In the genomic region with DNA sequence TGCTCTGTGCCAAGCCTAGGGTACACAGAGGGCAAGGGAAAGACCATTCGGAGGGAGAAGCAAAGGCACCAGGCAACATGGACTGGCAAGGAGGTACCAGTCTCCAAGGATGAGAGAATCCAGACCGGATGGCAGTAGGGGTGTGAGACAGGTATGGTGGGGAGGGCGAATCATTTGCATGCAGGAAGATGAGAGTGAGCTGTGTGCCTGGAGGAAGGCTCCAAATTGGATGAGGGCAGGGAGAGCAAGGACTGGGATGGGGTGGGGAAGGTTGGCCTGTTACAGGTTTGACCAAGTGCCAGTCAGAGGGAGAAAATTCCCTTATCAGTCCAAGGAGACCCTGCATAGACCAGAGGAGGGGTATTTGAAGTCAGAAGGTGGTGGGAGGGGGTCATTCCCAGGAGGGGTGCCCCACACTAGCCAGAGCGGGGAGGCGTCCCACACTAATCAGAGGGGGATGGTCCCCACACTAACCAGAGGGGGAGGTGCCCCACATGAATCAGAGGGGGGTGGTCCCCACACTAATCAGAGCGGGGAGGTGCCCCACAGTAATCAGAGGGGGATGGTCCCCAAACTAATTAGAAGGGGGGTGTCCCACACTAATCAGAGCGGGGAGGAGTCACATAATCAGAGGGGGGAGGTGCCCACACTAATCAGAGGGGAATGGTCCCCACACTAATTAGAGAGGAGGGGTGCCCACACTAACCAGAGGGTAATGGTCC, we compare ENCODE assay signal across 8 cellular contexts. TPM values are rescaled to one million over a fixed set of nuclear protein-coding genes. Genes with fewer than 3 reads are reported as not detected.
DNase-seq lines count a peak whose midpoint lies in the region; ATAC-seq and TF ChIP-seq lines count a peak whose summit lies in the region.

No MANE protein-coding gene starts in this region.

- H3K9me3 Mint-ChIP-seq in osteocyte (ENCODE audit: unreplicated experiment): no peaks in the 10 kb centered on the region

- H3K4me1 Mint-ChIP-seq in osteocyte (ENCODE audit: unreplicated experiment): peaks cover 39% of the 10 kb centered on the region

- TF ChIP-seq POLR2A in esophagus squamous epithelium (IDR thresholded peaks at IDR 0.05): no peak

- ATAC-seq in PC-3 (no peak), HG02610 (IDR thresholded peaks at IDR 0.05; ENCODE audit: unreplicated experiment) (no peak), GM18907 (IDR thresholded peaks at IDR 0.05; ENCODE audit: unreplicated experiment) (no peak)

- peaks cover 18% of the 10 kb centered on the region for H4K20me1 ChIP-seq in PC-3 (ENCODE audit: low read length)

- intact Hi-C loops in PC-3 (cut with micrococcal nuclease): no loop called here
- intact Hi-C loops in esophagus squamous epithelium (cut with DNase I): no loop called here

- H3K4me1 ChIP-seq in PC-3 (ENCODE audit: insufficient read depth, low read length) (peaks cover 66% of the 10 kb centered on the region), esophagus squamous epithelium (peaks cover 33 to 59% (median 41%) of the 10 kb centered on the region in 3 donors)

- H3K4me2 ChIP-seq in PC-3 (ENCODE audit: low read length): peak overlapping the region; percentile 99

- POLR2A ChIA-PET in PC-3 (lab: Charles Lee; ENCODE audit: unreplicated experiment): no interaction called here

- H3K9me3 ChIP-seq in PC-3 (ENCODE audit: low read length) (peaks cover 16% of the 10 kb centered on the region), esophagus squamous epithelium (no peaks in the 10 kb centered on the region)

- H3K27ac ChIP-seq in PC-3 (ENCODE audit: low read length) (peak overlapping the region; percentile 35), esophagus squamous epithelium (peak overlapping the region; percentile 90 to 97 (median 94))

- peaks cover 56% of the 10 kb centered on the region for H3K79me2 ChIP-seq in PC-3 (ENCODE audit: low read length)

- peak overlapping the region; percentile 93 for H3K9ac ChIP-seq in PC-3 (ENCODE audit: low read length)

- H3K27ac Mint-ChIP-seq in osteocyte (ENCODE audit: unreplicated experiment): peak overlapping the region; percentile 89

- no peaks in the 10 kb centered on the region for H3K9me2 ChIP-seq in PC-3 (replicated peaks; ENCODE audit: low read length)

- no peaks in the 10 kb centered on the region for H3K27me3 Mint-ChIP-seq in osteocyte (ENCODE audit: unreplicated experiment)

- H2AFZ ChIP-seq in PC-3 (ENCODE audit: low read length): peak overlapping the region; percentile 94; the same call in 1 of the 2 replicates

- peaks cover 8% of the 10 kb centered on the region for H3F3A ChIP-seq in PC-3 (ENCODE audit: low read length, unreplicated experiment)

- no TSS peak for BruUV-seq in PC-3 (replicated peaks; lab: Mats Ljungman, UMichigan)

- CTCF ChIA-PET in PC-3 (lab: Charles Lee): interaction anchor here (0.6 kb wide), 1 partner anchor 101 kb away, joined by 6 read pairs; no protein-coding TSS in a partner anchor

- DNase-seq in D341Med (ENCODE audit: low spot score): peak; percentile 38
- DNase-seq in PC-3: no peak
- no peak for DNase-seq in esophagus squamous epithelium (lab: John Stamatoyannopoulos, UW)
- DNase-seq in osteocyte (ENCODE audit: extremely low spot score, unreplicated experiment): no peak
- no peak for DNase-seq in midbrain (lab: John Stamatoyannopoulos, UW)
- DNase-seq in NCI-H1048 (lab: John Stamatoyannopoulos, UW): no peak

- TF ChIP-seq CTCF in PC-3 (conservative IDR thresholded peaks at IDR 0.05; ENCODE audit: low read depth, low read length) (no peak), esophagus squamous epithelium (IDR thresholded peaks at IDR 0.05) (no peak), osteocyte (IDR thresholded peaks at IDR 0.05) (no peak)

- H3K36me3 ChIP-seq in PC-3 (ENCODE audit: low read depth, low read length) (peaks cover 7% of the 10 kb centered on the region), esophagus squamous epithelium (peaks cover 0 to 5% (median 0%) of the 10 kb centered on the region in 3 donors)

- 32 to 43% methylated on average over 4 to 5 of the region's 7 CpGs for WGBS in esophagus squamous epithelium, 2 donors

- H3K4me3 Mint-ChIP-seq in osteocyte (ENCODE audit: unreplicated experiment): peak overlapping the region; percentile 86

- H3K27me3 ChIP-seq in PC-3 (ENCODE audit: low read length) (no peaks in the 10 kb centered on the region), esophagus squamous epithelium (no peaks in the 10 kb centered on the region)

- H3K4me3 ChIP-seq in PC-3 (ENCODE audit: low read length) (peak overlapping the region; percentile 95), esophagus squamous epithelium (peak overlapping the region; percentile 73 to 100 (median 83))

- peaks cover 2% of the 10 kb centered on the region for H3K36me3 Mint-ChIP-seq in osteocyte (ENCODE audit: unreplicated experiment)

RNA-seq across cellular contexts. Expression of a gene that starts 0.7 kb away (rescaled TPM):
- total RNA-seq in PC-3 (2014; rRNA removed): 191 and 220 TPM in 2 replicates
- total RNA-seq in esophagus squamous epithelium: 10 to 100 TPM; 36.2 to 58.8 (median 38.3) TPM
- 61.1 and 62.3 TPM in 2 replicates for total RNA-seq in osteocyte

RNA-seq across cellular contexts. Expression of a gene that starts 15.1 kb away (rescaled TPM):
- total RNA-seq in PC-3 (2014; rRNA removed) (18.6 and 21.0 TPM in 2 replicates), esophagus squamous epithelium (10 to 100 TPM in 2 of 4 donors, 1 to 10 TPM in 2; 2.7 to 20.4 (median 6.8) TPM), osteocyte (196 and 203 TPM in 2 replicates)

RNA-seq across cellular contexts. Expression of a gene that starts 29.1 kb away (rescaled TPM):
- total RNA-seq in PC-3 (2014; rRNA removed) (72.4 and 121 TPM in 2 replicates), esophagus squamous epithelium (100 to 1,000 TPM; 172 to 414 (median 262) TPM), osteocyte (439 and 456 TPM in 2 replicates)
